In genomic region chr10:129836253-129836652, GRCh38 we compare ENCODE assay signal across 30 cellular contexts.
"Had no signal": no experiment of that assay in that cellular context is flagged by ENCODE, and none has a peak within 500 bp of the region (broad histone marks: within the 10 kb centered on the region; RNA-seq: fewer than 3 reads in every experiment).

No MANE protein-coding gene starts in this region.

- H3K4me3 ChIP-seq: adrenal gland, ascending aorta, body of pancreas, breast epithelium, cardiac muscle cell had no signal

- H3K27ac ChIP-seq: adrenal gland, ascending aorta, body of pancreas, brain microvascular endothelial cell, breast epithelium, cardiac muscle cell had no signal

- DNase-seq: activated effector memory CD4-positive, alpha-beta T cell treated with anti-CD3 and anti-CD28 coated beads, Interleukin-2, amount 50 U/mL, for 16 hours; activated effector memory CD4-positive, alpha-beta T cell treated with Interleukin-2 at 50 U/mL for 16 hours; activated gamma-delta T cell; activated gamma-delta T cell treated with Interleukin-2 at 50 U/mL for 16 hours; activated naive CD4-positive, alpha-beta T cell; activated naive CD4-positive, alpha-beta T cell treated with anti-CD3 and anti-CD28 coated beads for 36 hours; activated naive CD4-positive, alpha-beta T cell treated with anti-CD3 and anti-CD28 coated beads, Interleukin-2, amount 10 ng/mL, durations not matched to agents 7 days and 5 days; activated naive CD4-positive, alpha-beta T cell treated with anti-CD3 and anti-CD28 coated beads, Interleukin-2, amount 50 U/mL, for 16 hours; activated naive CD4-positive, alpha-beta T cell treated with Interleukin-2 at 50 U/mL for 16 hours; activated naive CD8-positive, alpha-beta T cell treated with anti-CD3 and anti-CD28 coated beads for 36 hours; activated naive CD8-positive, alpha-beta T cell treated with anti-CD3 and anti-CD28 coated beads, Interleukin-2, amount 10 ng/mL, durations not matched to agents 7 days and 5 days; activated naive CD8-positive, alpha-beta T cell treated with anti-CD3 and anti-CD28 coated beads, Interleukin-2, amount 50 U/mL, for 24 hours; activated T-cell treated with anti-CD3 and anti-CD28 coated beads, Interleukin-2, amount 50 U/mL, for 1 hour; activated T-cell treated with anti-CD3 and anti-CD28 coated beads, Interleukin-2, amount 50 U/mL, for 24 hours; activated T-cell treated with anti-CD3 and anti-CD28 coated beads, Interleukin-2, amount 50 U/mL, for 4 hours; activated T-cell treated with anti-CD3 and anti-CD28 coated beads, Interleukin-2, amount 50 U/mL, for 48 hours; activated T-cell treated with anti-CD3 and anti-CD28 coated beads, Interleukin-2, amount 50 U/mL, for 72 hours; adrenal gland; amniotic stem cell; amygdala; anterior cingulate cortex; aorta; body of pancreas; brain microvascular endothelial cell; caudate nucleus; central memory CD4-positive, alpha-beta T cell; cerebellar nuclear complex had no signal
